ENCODE assay signal across 24 cellular contexts in the genomic region with DNA sequence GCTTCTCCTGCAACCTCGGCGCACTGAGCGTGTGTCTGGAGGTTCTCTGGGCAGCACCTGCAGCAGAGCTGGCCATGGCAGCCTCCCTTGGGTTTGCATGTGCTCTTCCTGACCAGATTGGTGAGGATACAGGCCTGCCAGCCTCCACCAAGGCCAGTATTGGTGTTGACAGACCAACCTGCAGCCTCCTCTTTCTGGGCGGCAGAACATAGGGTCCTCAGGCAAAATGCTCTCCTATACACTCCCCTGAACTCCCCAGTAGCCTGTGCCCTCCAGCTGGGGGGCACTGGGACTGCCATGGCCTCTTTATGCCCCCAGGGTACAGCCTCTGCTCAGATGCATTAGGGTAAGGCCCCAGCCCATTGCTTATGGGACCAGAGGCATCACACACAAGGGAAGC.
"Had no signal": no experiment of that assay in that cellular context is flagged by ENCODE, and none has a peak within 500 bp of the region (broad histone marks: within the 10 kb centered on the region; RNA-seq: fewer than 3 reads in every experiment).

No MANE protein-coding gene starts in this region.

- H3K9me3 ChIP-seq: gastrocnemius medialis, heart left ventricle, prostate gland, right atrium auricular region, sigmoid colon, testis, tibial artery, upper lobe of left lung, uterus had no signal

- H3K36me3 Mint-ChIP-seq: natural killer cell had no signal

- H3K27me3 ChIP-seq: dorsolateral prefrontal cortex, gastrocnemius medialis, heart left ventricle, hepatocyte, right atrium auricular region, sigmoid colon, testis, tibial artery, upper lobe of left lung, uterus had no signal

- H2AFZ ChIP-seq: hepatocyte had no signal

- FAIRE-seq: colon, kidney had no signal

- H3K4me2 ChIP-seq: hepatocyte had no signal

- ATAC-seq: esophagus mucosa, gastrocnemius medialis, heart left ventricle, natural killer cell had no signal

- H3K36me3 ChIP-seq: gastrocnemius medialis, heart left ventricle, prostate gland, right atrium auricular region, sigmoid colon, tibial artery, upper lobe of left lung, uterus had no signal

- H3K79me2 ChIP-seq: hepatocyte had no signal

- H3K4me1 ChIP-seq: gastrocnemius medialis, heart left ventricle, prostate gland, right atrium auricular region, sigmoid colon, testis, tibial artery, upper lobe of left lung, uterus had no signal

- H3K27ac Mint-ChIP-seq: natural killer cell had no signal

- H3K4me3 ChIP-seq: dorsolateral prefrontal cortex, gastrocnemius medialis, heart left ventricle, hepatocyte, prostate gland, right atrium auricular region, sigmoid colon, testis, tibial artery, upper lobe of left lung, uterus had no signal

- H3K9me3 Mint-ChIP-seq: natural killer cell, neural crest cell had no signal

- H3K4me3 Mint-ChIP-seq: natural killer cell, neural crest cell had no signal

- H3K27ac ChIP-seq: dorsolateral prefrontal cortex, epithelial cell of prostate, gastrocnemius medialis, heart left ventricle, hepatocyte, prostate gland, right atrium auricular region, sigmoid colon, testis, tibial artery, upper lobe of left lung, uterus had no signal

- DNase-seq: central memory CD4-positive, alpha-beta T cell; dorsolateral prefrontal cortex; effector CD4-positive, alpha-beta T cell; foreskin fibroblast; gastrocnemius medialis; heart left ventricle; kidney; mesendoderm; natural killer cell; sigmoid colon; stimulated activated CD4-positive, alpha-beta T cell treated with anti-CD3 and anti-CD28 coated beads, Interleukin-4, amount 100 ng/mL, for 4 hours; stimulated activated naive CD4-positive, alpha-beta T cell; substantia nigra; testis; tibial artery; upper lobe of left lung; uterus had no signal
